2 cellular contexts compared by ENCODE assay signal in genomic region chr11:82945682-82946081, GRCh38.
TF ChIP-seq lines count a peak whose summit lies in the region.

No MANE protein-coding gene starts in this region.

TF ChIP-seq in HepG2, 621 proteins besides CTCF, POLR2A, EP300 and RAD21 (continues in another document):
- TF ChIP-seq ZNF354B (CRISPR knock-in tag; IDR thresholded peaks at IDR 0.05) (no peak), SOX5 (CRISPR knock-in tag; IDR thresholded peaks at IDR 0.05; ENCODE audit: borderline replicate concordance) (no peak), SALL1 (CRISPR knock-in tag; IDR thresholded peaks at IDR 0.05) (peak; percentile 70), ETV6 (CRISPR knock-in tag; conservative IDR thresholded peaks at IDR 0.05) (no peak), SMAD9 (CRISPR knock-in tag; IDR thresholded peaks at IDR 0.05) (no peak), POLR2AphosphoS5 (IDR thresholded peaks at IDR 0.05; ENCODE audit: low read depth, low read length) (no peak), NR0B2 (CRISPR knock-in tag; IDR thresholded peaks at IDR 0.05) (no peak), NR3C1 (CRISPR knock-in tag; IDR thresholded peaks at IDR 0.05) (no peak), HNF4A (CRISPR knock-in tag; IDR thresholded peaks at IDR 0.05) (peak; percentile 94), NR2F6 (IDR thresholded peaks at IDR 0.05) (no peak), NR2F6 (CRISPR knock-in tag; IDR thresholded peaks at IDR 0.05) (no peak), ZNF33B (CRISPR knock-in tag; IDR thresholded peaks at IDR 0.05) (no peak), RFX1 (IDR thresholded peaks at IDR 0.05) (no peak), THYN1 (CRISPR knock-in tag; IDR thresholded peaks at IDR 0.05; ENCODE audit: borderline replicate concordance, low read depth) (no peak), HNF1B (CRISPR knock-in tag; IDR thresholded peaks at IDR 0.05) (peak; percentile 17; the same call in 1 of the 2 replicates), NCOR1 (IDR thresholded peaks at IDR 0.05; ENCODE audit: borderline replicate concordance, low read length) (0 out of 2 replicates have a peak, but pooled peaks have one; percentile 30), TRIM24 (CRISPR knock-in tag; IDR thresholded peaks at IDR 0.05) (peak; percentile 71; the same call in 1 of the 2 replicates), ZNF839 (CRISPR knock-in tag; IDR thresholded peaks at IDR 0.05; ENCODE audit: borderline replicate concordance) (no peak), ZNF451 (CRISPR knock-in tag; IDR thresholded peaks at IDR 0.05) (no peak), ZNF460 (CRISPR knock-in tag; IDR thresholded peaks at IDR 0.05; ENCODE audit: borderline replicate concordance) (no peak), ZNF598 (CRISPR knock-in tag; IDR thresholded peaks at IDR 0.05; ENCODE audit: borderline replicate concordance) (0 out of 2 replicates have a peak, but pooled peaks have one; percentile 28), ZNF644 (CRISPR knock-in tag; IDR thresholded peaks at IDR 0.05; ENCODE audit: low read depth) (peak; percentile 62; the same call in 1 of the 2 replicates), LCORL (IDR thresholded peaks at IDR 0.05) (no peak), LCORL (CRISPR knock-in tag; IDR thresholded peaks at IDR 0.05) (peak; percentile 47; the same call in 1 of the 2 replicates), ZMYM4 (CRISPR knock-in tag; IDR thresholded peaks at IDR 0.05) (peak; percentile 84), ZNF224 (CRISPR knock-in tag; IDR thresholded peaks at IDR 0.05) (no peak; the same call in 1 of the 2 replicates), BORCS8-MEF2B (CRISPR knock-in tag; IDR thresholded peaks at IDR 0.05) (peak; percentile 60; the same call in 1 of the 2 replicates), MZF1 (CRISPR knock-in tag; IDR thresholded peaks at IDR 0.05; ENCODE audit: borderline replicate concordance) (no peak), ESRRA (CRISPR knock-in tag; IDR thresholded peaks at IDR 0.05; ENCODE audit: low read depth) (no peak)
- TF ChIP-seq, protein P1, sequence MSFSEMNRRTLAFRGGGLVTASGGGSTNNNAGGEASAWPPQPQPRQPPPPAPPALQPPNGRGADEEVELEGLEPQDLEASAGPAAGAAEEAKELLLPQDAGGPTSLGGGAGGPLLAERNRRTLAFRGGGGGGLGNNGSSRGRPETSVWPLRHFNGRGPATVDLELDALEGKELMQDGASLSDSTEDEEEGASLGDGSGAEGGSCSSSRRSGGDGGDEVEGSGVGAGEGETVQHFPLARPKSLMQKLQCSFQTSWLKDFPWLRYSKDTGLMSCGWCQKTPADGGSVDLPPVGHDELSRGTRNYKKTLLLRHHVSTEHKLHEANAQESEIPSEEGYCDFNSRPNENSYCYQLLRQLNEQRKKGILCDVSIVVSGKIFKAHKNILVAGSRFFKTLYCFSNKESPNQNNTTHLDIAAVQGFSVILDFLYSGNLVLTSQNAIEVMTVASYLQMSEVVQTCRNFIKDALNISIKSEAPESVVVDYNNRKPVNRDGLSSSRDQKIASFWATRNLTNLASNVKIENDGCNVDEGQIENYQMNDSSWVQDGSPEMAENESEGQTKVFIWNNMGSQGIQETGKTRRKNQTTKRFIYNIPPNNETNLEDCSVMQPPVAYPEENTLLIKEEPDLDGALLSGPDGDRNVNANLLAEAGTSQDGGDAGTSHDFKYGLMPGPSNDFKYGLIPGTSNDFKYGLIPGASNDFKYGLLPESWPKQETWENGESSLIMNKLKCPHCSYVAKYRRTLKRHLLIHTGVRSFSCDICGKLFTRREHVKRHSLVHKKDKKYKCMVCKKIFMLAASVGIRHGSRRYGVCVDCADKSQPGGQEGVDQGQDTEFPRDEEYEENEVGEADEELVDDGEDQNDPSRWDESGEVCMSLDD (CRISPR knock-in tag; IDR thresholded peaks at IDR 0.05; ENCODE audit: borderline replicate concordance), result no peak
- TF ChIP-seq, protein P2, sequence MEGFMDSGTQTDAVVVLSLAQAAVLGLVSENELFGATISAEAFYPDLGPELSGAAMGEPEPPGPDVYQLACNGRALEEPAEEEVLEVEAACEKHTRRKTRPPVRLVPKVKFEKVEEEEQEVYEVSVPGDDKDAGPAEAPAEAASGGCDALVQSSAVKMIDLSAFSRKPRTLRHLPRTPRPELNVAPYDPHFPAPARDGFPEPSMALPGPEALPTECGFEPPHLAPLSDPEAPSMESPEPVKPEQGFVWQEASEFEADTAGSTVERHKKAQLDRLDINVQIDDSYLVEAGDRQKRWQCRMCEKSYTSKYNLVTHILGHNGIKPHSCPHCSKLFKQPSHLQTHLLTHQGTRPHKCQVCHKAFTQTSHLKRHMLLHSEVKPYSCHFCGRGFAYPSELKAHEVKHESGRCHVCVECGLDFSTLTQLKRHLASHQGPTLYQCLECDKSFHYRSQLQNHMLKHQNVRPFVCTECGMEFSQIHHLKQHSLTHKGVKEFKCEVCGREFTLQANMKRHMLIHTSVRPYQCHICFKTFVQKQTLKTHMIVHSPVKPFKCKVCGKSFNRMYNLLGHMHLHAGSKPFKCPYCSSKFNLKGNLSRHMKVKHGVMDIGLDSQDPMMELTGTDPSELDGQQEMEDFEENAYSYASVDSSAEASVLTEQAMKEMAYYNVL (CRISPR knock-in tag; IDR thresholded peaks at IDR 0.05; ENCODE audit: borderline replicate concordance), result no peak

TF ChIP-seq in H1, 55 proteins besides CTCF, POLR2A, EP300 and RAD21:
- TF ChIP-seq, protein P3, sequence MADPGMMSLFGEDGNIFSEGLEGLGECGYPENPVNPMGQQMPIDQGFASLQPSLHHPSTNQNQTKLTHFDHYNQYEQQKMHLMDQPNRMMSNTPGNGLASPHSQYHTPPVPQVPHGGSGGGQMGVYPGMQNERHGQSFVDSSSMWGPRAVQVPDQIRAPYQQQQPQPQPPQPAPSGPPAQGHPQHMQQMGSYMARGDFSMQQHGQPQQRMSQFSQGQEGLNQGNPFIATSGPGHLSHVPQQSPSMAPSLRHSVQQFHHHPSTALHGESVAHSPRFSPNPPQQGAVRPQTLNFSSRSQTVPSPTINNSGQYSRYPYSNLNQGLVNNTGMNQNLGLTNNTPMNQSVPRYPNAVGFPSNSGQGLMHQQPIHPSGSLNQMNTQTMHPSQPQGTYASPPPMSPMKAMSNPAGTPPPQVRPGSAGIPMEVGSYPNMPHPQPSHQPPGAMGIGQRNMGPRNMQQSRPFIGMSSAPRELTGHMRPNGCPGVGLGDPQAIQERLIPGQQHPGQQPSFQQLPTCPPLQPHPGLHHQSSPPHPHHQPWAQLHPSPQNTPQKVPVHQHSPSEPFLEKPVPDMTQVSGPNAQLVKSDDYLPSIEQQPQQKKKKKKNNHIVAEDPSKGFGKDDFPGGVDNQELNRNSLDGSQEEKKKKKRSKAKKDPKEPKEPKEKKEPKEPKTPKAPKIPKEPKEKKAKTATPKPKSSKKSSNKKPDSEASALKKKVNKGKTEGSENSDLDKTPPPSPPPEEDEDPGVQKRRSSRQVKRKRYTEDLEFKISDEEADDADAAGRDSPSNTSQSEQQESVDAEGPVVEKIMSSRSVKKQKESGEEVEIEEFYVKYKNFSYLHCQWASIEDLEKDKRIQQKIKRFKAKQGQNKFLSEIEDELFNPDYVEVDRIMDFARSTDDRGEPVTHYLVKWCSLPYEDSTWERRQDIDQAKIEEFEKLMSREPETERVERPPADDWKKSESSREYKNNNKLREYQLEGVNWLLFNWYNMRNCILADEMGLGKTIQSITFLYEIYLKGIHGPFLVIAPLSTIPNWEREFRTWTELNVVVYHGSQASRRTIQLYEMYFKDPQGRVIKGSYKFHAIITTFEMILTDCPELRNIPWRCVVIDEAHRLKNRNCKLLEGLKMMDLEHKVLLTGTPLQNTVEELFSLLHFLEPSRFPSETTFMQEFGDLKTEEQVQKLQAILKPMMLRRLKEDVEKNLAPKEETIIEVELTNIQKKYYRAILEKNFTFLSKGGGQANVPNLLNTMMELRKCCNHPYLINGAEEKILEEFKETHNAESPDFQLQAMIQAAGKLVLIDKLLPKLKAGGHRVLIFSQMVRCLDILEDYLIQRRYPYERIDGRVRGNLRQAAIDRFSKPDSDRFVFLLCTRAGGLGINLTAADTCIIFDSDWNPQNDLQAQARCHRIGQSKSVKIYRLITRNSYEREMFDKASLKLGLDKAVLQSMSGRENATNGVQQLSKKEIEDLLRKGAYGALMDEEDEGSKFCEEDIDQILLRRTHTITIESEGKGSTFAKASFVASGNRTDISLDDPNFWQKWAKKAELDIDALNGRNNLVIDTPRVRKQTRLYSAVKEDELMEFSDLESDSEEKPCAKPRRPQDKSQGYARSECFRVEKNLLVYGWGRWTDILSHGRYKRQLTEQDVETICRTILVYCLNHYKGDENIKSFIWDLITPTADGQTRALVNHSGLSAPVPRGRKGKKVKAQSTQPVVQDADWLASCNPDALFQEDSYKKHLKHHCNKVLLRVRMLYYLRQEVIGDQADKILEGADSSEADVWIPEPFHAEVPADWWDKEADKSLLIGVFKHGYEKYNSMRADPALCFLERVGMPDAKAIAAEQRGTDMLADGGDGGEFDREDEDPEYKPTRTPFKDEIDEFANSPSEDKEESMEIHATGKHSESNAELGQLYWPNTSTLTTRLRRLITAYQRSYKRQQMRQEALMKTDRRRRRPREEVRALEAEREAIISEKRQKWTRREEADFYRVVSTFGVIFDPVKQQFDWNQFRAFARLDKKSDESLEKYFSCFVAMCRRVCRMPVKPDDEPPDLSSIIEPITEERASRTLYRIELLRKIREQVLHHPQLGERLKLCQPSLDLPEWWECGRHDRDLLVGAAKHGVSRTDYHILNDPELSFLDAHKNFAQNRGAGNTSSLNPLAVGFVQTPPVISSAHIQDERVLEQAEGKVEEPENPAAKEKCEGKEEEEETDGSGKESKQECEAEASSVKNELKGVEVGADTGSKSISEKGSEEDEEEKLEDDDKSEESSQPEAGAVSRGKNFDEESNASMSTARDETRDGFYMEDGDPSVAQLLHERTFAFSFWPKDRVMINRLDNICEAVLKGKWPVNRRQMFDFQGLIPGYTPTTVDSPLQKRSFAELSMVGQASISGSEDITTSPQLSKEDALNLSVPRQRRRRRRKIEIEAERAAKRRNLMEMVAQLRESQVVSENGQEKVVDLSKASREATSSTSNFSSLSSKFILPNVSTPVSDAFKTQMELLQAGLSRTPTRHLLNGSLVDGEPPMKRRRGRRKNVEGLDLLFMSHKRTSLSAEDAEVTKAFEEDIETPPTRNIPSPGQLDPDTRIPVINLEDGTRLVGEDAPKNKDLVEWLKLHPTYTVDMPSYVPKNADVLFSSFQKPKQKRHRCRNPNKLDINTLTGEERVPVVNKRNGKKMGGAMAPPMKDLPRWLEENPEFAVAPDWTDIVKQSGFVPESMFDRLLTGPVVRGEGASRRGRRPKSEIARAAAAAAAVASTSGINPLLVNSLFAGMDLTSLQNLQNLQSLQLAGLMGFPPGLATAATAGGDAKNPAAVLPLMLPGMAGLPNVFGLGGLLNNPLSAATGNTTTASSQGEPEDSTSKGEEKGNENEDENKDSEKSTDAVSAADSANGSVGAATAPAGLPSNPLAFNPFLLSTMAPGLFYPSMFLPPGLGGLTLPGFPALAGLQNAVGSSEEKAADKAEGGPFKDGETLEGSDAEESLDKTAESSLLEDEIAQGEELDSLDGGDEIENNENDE (IDR thresholded peaks at IDR 0.05; ENCODE audit: insufficient replicate concordance, low read length), result no peak
- TF ChIP-seq SP4 (IDR thresholded peaks at IDR 0.05; ENCODE audit: low read length), result no peak
- TF ChIP-seq SIX5 (IDR thresholded peaks at IDR 0.05; ENCODE audit: low read depth, low read length), result no peak
- no peak for TF ChIP-seq MAX (IDR thresholded peaks at IDR 0.05)
- no peak for TF ChIP-seq SIRT6 (IDR thresholded peaks at IDR 0.05; ENCODE audit: low read length)
- no peak for TF ChIP-seq CHD1 (IDR thresholded peaks at IDR 0.05; ENCODE audit: low read depth, low read length)
- no peak for TF ChIP-seq ASH2L (IDR thresholded peaks at IDR 0.05; ENCODE audit: low read length)
- TF ChIP-seq CHD2 (IDR thresholded peaks at IDR 0.05; ENCODE audit: low read length), result no peak
- TF ChIP-seq BACH1 (IDR thresholded peaks at IDR 0.05; ENCODE audit: low read length), result no peak
- no peak for TF ChIP-seq POU5F1 (IDR thresholded peaks at IDR 0.05; ENCODE audit: low read depth, low read length)
- no peak for TF ChIP-seq CBX5 (IDR thresholded peaks at IDR 0.05; ENCODE audit: low read depth, low read length)
- no peak for TF ChIP-seq EGR1 (IDR thresholded peaks at IDR 0.05; ENCODE audit: borderline replicate concordance, low read depth, low read length)
- TF ChIP-seq USF2 (IDR thresholded peaks at IDR 0.05; ENCODE audit: low read length), result no peak
- TF ChIP-seq ATF3 (IDR thresholded peaks at IDR 0.05; ENCODE audit: insufficient read depth, low read depth, low read length), result no peak
- TF ChIP-seq FOSL1 (IDR thresholded peaks at IDR 0.05; ENCODE audit: insufficient read depth, low read depth, low read length), result no peak
- TF ChIP-seq CREB1 (IDR thresholded peaks at IDR 0.05), result no peak
- no peak for TF ChIP-seq NANOG (IDR thresholded peaks at IDR 0.05; ENCODE audit: insufficient read depth, low read depth, low read length, poor library complexity, severe bottlenecking)
- TF ChIP-seq MAFK (IDR thresholded peaks at IDR 0.05; ENCODE audit: low read depth, low read length), result no peak
- TF ChIP-seq YY1 (IDR thresholded peaks at IDR 0.05; ENCODE audit: low read depth, low read length), result no peak
